17 cellular contexts compared by ENCODE assay signal in the genomic region with DNA sequence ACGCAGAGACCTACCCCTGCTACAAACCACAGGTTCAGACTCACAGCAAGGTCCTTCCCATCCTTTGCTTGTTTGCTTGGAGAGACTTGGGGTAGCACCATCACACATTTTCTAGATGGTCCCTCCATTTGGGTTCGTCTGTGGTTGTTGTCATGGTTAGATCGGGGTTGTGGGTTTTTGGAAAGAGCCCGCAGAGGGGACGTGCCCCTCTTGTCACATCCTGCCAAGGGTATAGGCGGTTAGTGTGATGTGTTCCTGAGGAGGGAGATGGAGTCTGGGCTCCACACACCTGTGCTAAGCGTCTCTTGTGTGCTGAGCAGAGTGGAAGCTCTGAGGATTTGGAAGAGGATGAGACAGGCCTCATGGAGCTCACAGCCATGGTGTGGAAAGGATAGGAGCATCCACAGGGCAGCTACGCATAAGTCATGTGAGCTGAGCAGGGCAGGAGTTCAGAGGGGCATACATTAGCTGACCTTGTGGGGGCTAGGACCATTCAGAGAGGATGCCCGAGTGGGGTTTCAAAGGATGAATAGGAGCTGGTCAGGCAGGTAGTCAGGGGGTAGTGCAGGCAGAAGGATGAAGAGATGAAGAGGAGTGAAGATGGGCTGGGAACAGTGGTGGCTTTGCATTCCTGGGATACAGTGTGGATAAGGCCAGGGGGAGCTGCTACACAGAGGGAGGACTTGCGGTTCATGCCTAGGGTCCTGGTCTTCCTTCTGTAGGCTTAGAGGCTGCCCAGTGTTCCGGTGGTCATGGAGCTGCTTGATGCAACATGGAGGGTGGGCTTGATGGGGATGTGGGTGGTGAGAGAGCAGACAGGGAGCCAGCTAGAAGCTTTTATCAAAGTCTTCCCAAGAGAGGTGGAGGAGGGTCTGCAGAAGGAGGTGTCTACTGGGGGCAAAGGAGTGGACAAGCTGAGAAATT.
"Had no signal": no experiment of that assay in that cellular context is flagged by ENCODE, and none has a peak within 500 bp of the region (broad histone marks: within the 10 kb centered on the region; RNA-seq: fewer than 3 reads in every experiment).

No MANE protein-coding gene starts in this region.

- H3K4me3 ChIP-seq: body of pancreas, heart left ventricle, mucosa of descending colon, smooth muscle cell had no signal

- DNase-seq: activated CD4-positive, alpha-beta T cell treated with anti-CD3 and anti-CD28 coated beads, Interleukin-2, amount 50 U/mL, for 4 hours; activated CD4-positive, CD25-positive, alpha-beta regulatory T cell treated with anti-CD3 and anti-CD28 coated beads, Interleukin-2, amount 50 U/mL, for 72 hours; activated effector memory CD4-positive, alpha-beta T cell treated with anti-CD3 and anti-CD28 coated beads, Interleukin-2, amount 50 U/mL, for 16 hours; activated T-cell treated with anti-CD3 and anti-CD28 coated beads, Interleukin-2, amount 50 U/mL, for 4 hours; body of pancreas; effector memory CD8-positive, alpha-beta T cell; left cardiac atrium; mucosa of descending colon; naive thymus-derived CD4-positive, alpha-beta T cell; nucleus accumbens; stimulated activated CD4-positive, alpha-beta T cell treated with anti-CD3 and anti-CD28 coated beads, Interleukin-4, amount 100 ng/mL, for 4 hours; stimulated activated CD8-positive, alpha-beta memory T cell treated with anti-CD3 and anti-CD28 coated beads, Interleukin-4, amount 100 ng/mL, for 48 hours; stimulated activated naive CD4-positive, alpha-beta T cell treated with Interleukin-2 at 50 U/mL for 16 hours had no signal

- H3K9me3 ChIP-seq: body of pancreas, heart left ventricle, mucosa of descending colon had no signal

- H3K27me3 ChIP-seq: body of pancreas, heart left ventricle had no signal

- H3K27ac ChIP-seq: body of pancreas, epithelial cell of prostate had no signal

- ATAC-seq: activated T-cell treated with anti-CD3 and anti-CD28 coated beads, Interleukin-2, amount 50 U/mL, for 4 hours; body of pancreas; effector memory CD8-positive, alpha-beta T cell; mucosa of descending colon; naive thymus-derived CD4-positive, alpha-beta T cell; SK-N-SH treated with all-trans-retinoic acid at 6 μM for 48 hours had no signal

- H3K36me3 ChIP-seq: heart left ventricle had no signal
